11 cellular contexts compared by ENCODE assay signal in the genomic region with DNA sequence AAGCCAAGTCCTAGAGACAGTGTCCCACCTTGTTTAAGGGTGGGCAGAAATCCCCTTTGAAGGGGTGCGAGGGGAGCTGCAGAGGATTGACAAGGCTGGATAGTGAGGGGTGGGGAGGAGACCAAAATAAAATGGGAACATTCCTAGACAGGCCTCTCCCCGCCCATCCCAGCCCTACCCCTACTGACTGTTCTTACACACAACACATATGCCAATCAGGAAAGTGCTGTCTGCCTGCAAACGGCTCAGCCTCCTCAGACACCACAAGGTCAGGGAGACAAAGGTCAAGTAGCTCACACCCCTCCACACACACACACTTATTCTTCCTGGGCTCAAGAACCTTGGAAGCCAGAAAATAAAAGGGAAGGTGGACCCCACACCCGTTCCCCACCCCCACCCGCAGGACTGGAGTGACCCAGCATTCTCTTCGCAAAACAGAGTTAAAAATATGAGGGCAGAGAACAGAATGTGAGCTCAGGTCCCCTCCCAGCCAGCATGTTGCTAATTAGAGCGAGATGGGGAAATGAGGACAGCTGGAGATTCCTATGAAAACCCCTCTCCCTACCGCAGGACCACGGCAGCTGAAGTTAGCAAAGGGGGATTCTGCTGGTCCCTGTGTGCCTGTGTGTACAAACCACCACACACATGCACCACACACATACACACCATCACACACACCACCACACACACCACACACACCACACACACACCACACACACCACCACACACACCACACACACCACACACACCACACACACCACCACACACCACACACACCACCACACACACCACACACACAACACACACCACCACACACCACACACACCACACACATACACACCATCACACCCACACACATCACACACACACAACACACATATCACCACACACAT.
DNase-seq lines count a peak whose midpoint lies in the region; ATAC-seq and TF ChIP-seq lines count a peak whose summit lies in the region.
"Had no signal": no experiment of that assay in that cellular context is flagged by ENCODE, and none has a peak within 500 bp of the region (broad histone marks: within the 10 kb centered on the region; RNA-seq: fewer than 3 reads in every experiment).

No MANE protein-coding gene starts in this region.

- H3K9me3 ChIP-seq in upper lobe of right lung, result no peaks in the 10 kb centered on the region

- H3K4me1 Mint-ChIP-seq in activated CD8-positive, alpha-beta T cell treated with anti-CD3 and anti-CD28 coated beads, Interleukin-2, amount 10 ng/mL, durations not matched to agents 7 days and 5 days (ENCODE audit: low read depth), result no peaks in the 10 kb centered on the region
- no peaks in the 10 kb centered on the region for H3K4me1 Mint-ChIP-seq in activated CD8-positive, alpha-beta T cell treated with anti-CD3 and anti-CD28 coated beads for 36 hours (ENCODE audit: low read depth)
- H3K4me1 Mint-ChIP-seq in endothelial cell (ENCODE audit: unreplicated experiment) (peaks cover 25% of the 10 kb centered on the region), mesothelial cell of epicardium (peaks cover 5% of the 10 kb centered on the region)

- H3K27ac ChIP-seq in upper lobe of right lung, result peak overlapping the region; percentile 42

- no peaks in the 10 kb centered on the region for H3K27me3 Mint-ChIP-seq in activated CD8-positive, alpha-beta T cell treated with anti-CD3 and anti-CD28 coated beads, Interleukin-2, amount 10 ng/mL, durations not matched to agents 7 days and 5 days (ENCODE audit: low read depth)
- no peaks in the 10 kb centered on the region for H3K27me3 Mint-ChIP-seq in activated CD8-positive, alpha-beta T cell treated with anti-CD3 and anti-CD28 coated beads for 36 hours
- H3K27me3 Mint-ChIP-seq in endothelial cell (ENCODE audit: unreplicated experiment) (peaks cover 9% of the 10 kb centered on the region), mesothelial cell of epicardium (ENCODE audit: low read depth) (no peaks in the 10 kb centered on the region)

- H3K27ac Mint-ChIP-seq in activated CD8-positive, alpha-beta T cell treated with anti-CD3 and anti-CD28 coated beads, Interleukin-2, amount 10 ng/mL, durations not matched to agents 7 days and 5 days, result peak overlapping the region; percentile 4
- no peak overlapping the region for H3K27ac Mint-ChIP-seq in activated CD8-positive, alpha-beta T cell treated with anti-CD3 and anti-CD28 coated beads for 36 hours
- H3K27ac Mint-ChIP-seq in endothelial cell (ENCODE audit: unreplicated experiment), result no peak overlapping the region
- H3K27ac Mint-ChIP-seq in mesothelial cell of epicardium, result peak overlapping the region; percentile 28
- no peak overlapping the region for H3K27ac Mint-ChIP-seq in activated naive CD4-positive, alpha-beta T cell treated with anti-CD3 and anti-CD28 coated beads, Interleukin-2, amount 50 U/mL, for 72 hours

- peaks cover 10% of the 10 kb centered on the region for H3K36me3 Mint-ChIP-seq in activated CD8-positive, alpha-beta T cell treated with anti-CD3 and anti-CD28 coated beads, Interleukin-2, amount 10 ng/mL, durations not matched to agents 7 days and 5 days (ENCODE audit: low read depth)
- no peaks in the 10 kb centered on the region for H3K36me3 Mint-ChIP-seq in activated CD8-positive, alpha-beta T cell treated with anti-CD3 and anti-CD28 coated beads for 36 hours (ENCODE audit: low read depth)
- peaks cover 19% of the 10 kb centered on the region for H3K36me3 Mint-ChIP-seq in endothelial cell (ENCODE audit: low read depth, unreplicated experiment)
- peaks cover 32% of the 10 kb centered on the region for H3K36me3 Mint-ChIP-seq in mesothelial cell of epicardium
- H3K36me3 Mint-ChIP-seq in activated naive CD4-positive, alpha-beta T cell treated with anti-CD3 and anti-CD28 coated beads, Interleukin-2, amount 50 U/mL, for 72 hours, result no peaks in the 10 kb centered on the region

- ATAC-seq in activated CD8-positive, alpha-beta T cell treated with anti-CD3 and anti-CD28 coated beads, Interleukin-2, amount 10 ng/mL, durations not matched to agents 7 days and 5 days, result no peak
- no peak for ATAC-seq in activated CD8-positive, alpha-beta T cell treated with anti-CD3 and anti-CD28 coated beads for 36 hours
- ATAC-seq in upper lobe of right lung, result peak; percentile 46
- ATAC-seq in activated naive CD4-positive, alpha-beta T cell treated with anti-CD3 and anti-CD28 coated beads, Interleukin-2, amount 50 U/mL, for 72 hours, result no peak

- intact Hi-C loops in activated CD8-positive, alpha-beta T cell treated with anti-CD3 and anti-CD28 coated beads for 36 hours (cut with micrococcal nuclease), result no loop called here
- intact Hi-C loops in upper lobe of right lung (cut with DNase I), result no loop called here

- POLR2A ChIA-PET in activated CD8-positive, alpha-beta T cell treated with anti-CD3 and anti-CD28 coated beads, Interleukin-2, amount 10 ng/mL, durations not matched to agents 7 days and 5 days (lab: Charles Lee), result no interaction called here
- POLR2A ChIA-PET in activated CD8-positive, alpha-beta T cell treated with anti-CD3 and anti-CD28 coated beads for 36 hours (lab: Charles Lee), result no interaction called here

- no peak overlapping the region for H3K4me3 ChIP-seq in upper lobe of right lung

- TF ChIP-seq CTCF in activated CD8-positive, alpha-beta T cell treated with anti-CD3 and anti-CD28 coated beads for 36 hours (IDR thresholded peaks at IDR 0.05), result no peak
- TF ChIP-seq CTCF in endothelial cell (IDR thresholded peaks at IDR 0.05; ENCODE audit: unreplicated experiment), result no peak
- no peak for TF ChIP-seq CTCF in mesothelial cell of epicardium (IDR thresholded peaks at IDR 0.05; ENCODE audit: unreplicated experiment)
- TF ChIP-seq CTCF in upper lobe of right lung (IDR thresholded peaks at IDR 0.05), result no peak

- H3K4me1 ChIP-seq in upper lobe of right lung, result peaks cover 24% of the 10 kb centered on the region

- H3K4me3 Mint-ChIP-seq in activated CD8-positive, alpha-beta T cell treated with anti-CD3 and anti-CD28 coated beads, Interleukin-2, amount 10 ng/mL, durations not matched to agents 7 days and 5 days, result no peak overlapping the region
- H3K4me3 Mint-ChIP-seq in activated CD8-positive, alpha-beta T cell treated with anti-CD3 and anti-CD28 coated beads for 36 hours, result no peak overlapping the region
- H3K4me3 Mint-ChIP-seq in endothelial cell (ENCODE audit: unreplicated experiment) (peak overlapping the region; percentile 77), mesothelial cell of epicardium (no peak overlapping the region)

- no peaks in the 10 kb centered on the region for H3K27me3 ChIP-seq in upper lobe of right lung

- no peaks in the 10 kb centered on the region for H3K9me3 Mint-ChIP-seq in activated CD8-positive, alpha-beta T cell treated with anti-CD3 and anti-CD28 coated beads, Interleukin-2, amount 10 ng/mL, durations not matched to agents 7 days and 5 days (ENCODE audit: insufficient read depth)
- no peaks in the 10 kb centered on the region for H3K9me3 Mint-ChIP-seq in activated CD8-positive, alpha-beta T cell treated with anti-CD3 and anti-CD28 coated beads for 36 hours
- H3K9me3 Mint-ChIP-seq in endothelial cell (ENCODE audit: unreplicated experiment) (no peaks in the 10 kb centered on the region), mesothelial cell of epicardium (no peaks in the 10 kb centered on the region)
- H3K9me3 Mint-ChIP-seq in activated naive CD4-positive, alpha-beta T cell treated with anti-CD3 and anti-CD28 coated beads, Interleukin-2, amount 50 U/mL, for 72 hours, result peaks cover 0 to 5% of the 10 kb centered on the region in 2 donors

- no peak for DNase-seq in activated CD8-positive, alpha-beta T cell treated with anti-CD3 and anti-CD28 coated beads, Interleukin-2, amount 10 ng/mL, durations not matched to agents 7 days and 5 days
- DNase-seq in activated CD8-positive, alpha-beta T cell treated with anti-CD3 and anti-CD28 coated beads for 36 hours, result no peak
- no peak for DNase-seq in endothelial cell (ENCODE audit: low spot score)
- DNase-seq in mesothelial cell of epicardium (ENCODE audit: low spot score in 2 of 2, unreplicated experiment in 2 of 2), result no peak
- DNase-seq in upper lobe of right lung, result peak; percentile 36
- no peak for DNase-seq in activated naive CD4-positive, alpha-beta T cell treated with anti-CD3 and anti-CD28 coated beads, Interleukin-2, amount 50 U/mL, for 72 hours (ENCODE audit: low spot score in 2 of 2)
- DNase-seq in epidermal melanocyte (ENCODE audit: insufficient read length, low spot score), result no peak
- no peak for DNase-seq in activated T-cell treated with anti-CD3 and anti-CD28 coated beads, Interleukin-2, amount 50 U/mL, for 48 hours
- DNase-seq: activated effector memory CD4-positive, alpha-beta T cell treated with anti-CD3 and anti-CD28 coated beads, Interleukin-2, amount 50 U/mL, for 16 hours; midbrain; stimulated activated CD4-positive, alpha-beta T cell treated with anti-CD3 and anti-CD28 coated beads, Interleukin-4, amount 100 ng/mL, for 4 hours had no signal

- H3K36me3 ChIP-seq in upper lobe of right lung, result peaks cover 83% of the 10 kb centered on the region

- CTCF ChIA-PET in activated CD8-positive, alpha-beta T cell treated with anti-CD3 and anti-CD28 coated beads, Interleukin-2, amount 10 ng/mL, durations not matched to agents 7 days and 5 days (lab: Charles Lee), result interaction anchor here (2.1 kb wide), 1 partner anchor 19 kb away, joined by 8 read pairs; no protein-coding TSS in a partner anchor
- CTCF ChIA-PET in activated CD8-positive, alpha-beta T cell treated with anti-CD3 and anti-CD28 coated beads for 36 hours (lab: Charles Lee), result no interaction called here

Comparison
In these comparisons a context has a peak if more than half of its experiments do, and no peak if none do; other contexts are left out.
1. H3K27ac Mint-ChIP-seq: peak in activated CD8-positive, alpha-beta T cell treated with anti-CD3 and anti-CD28 coated beads, Interleukin-2, amount 10 ng/mL, durations not matched to agents 7 days and 5 days (single experiment) and mesothelial cell of epicardium (single experiment); none in activated CD8-positive, alpha-beta T cell treated with anti-CD3 and anti-CD28 coated beads for 36 hours (single experiment), endothelial cell (single experiment) and activated naive CD4-positive, alpha-beta T cell treated with anti-CD3 and anti-CD28 coated beads, Interleukin-2, amount 50 U/mL, for 72 hours (0 of 2).